11 cellular contexts compared by ENCODE assay signal in genomic region chr21:44969965-44970755, GRCh38. TPM values are rescaled to one million over a fixed set of nuclear protein-coding genes. Genes with fewer than 3 reads are reported as not detected.
DNase-seq lines count a peak whose midpoint lies in the region; ATAC-seq and TF ChIP-seq lines count a peak whose summit lies in the region.
"Had no signal": no experiment of that assay in that cellular context is flagged by ENCODE, and none has a peak within 500 bp of the region (broad histone marks: within the 10 kb centered on the region; RNA-seq: fewer than 3 reads in every experiment).

No MANE protein-coding gene starts in this region.

- H3K36me3 Mint-ChIP-seq in natural killer cell = no peaks in the 10 kb centered on the region

- H3K4me3 Mint-ChIP-seq in natural killer cell = peak overlapping the region; percentile 87

- no peaks in the 10 kb centered on the region for H3K27me3 Mint-ChIP-seq in natural killer cell (ENCODE audit: low read depth in 2 of 2)

- peak overlapping the region; percentile 87 for H3K27ac Mint-ChIP-seq in natural killer cell

- H3K4me3 ChIP-seq in coronary artery = no peak overlapping the region

- peaks cover 44 to 55% of the 10 kb centered on the region in 2 donors for H3K4me1 Mint-ChIP-seq in natural killer cell

- H3K27ac ChIP-seq in coronary artery = peak overlapping the region; percentile 63 to 90

- no peaks in the 10 kb centered on the region for H3K9me3 Mint-ChIP-seq in natural killer cell

- ATAC-seq in natural killer cell (peak; percentile 69 to 79 (median 73)), GM21786 (IDR thresholded peaks at IDR 0.05; ENCODE audit: unreplicated experiment) (no peak)

- no peak for TF ChIP-seq CTCF in coronary artery (IDR thresholded peaks at IDR 0.05)
- TF ChIP-seq CTCF in natural killer cell (IDR thresholded peaks at IDR 0.05) = no peak

- DNase-seq in CMK (ENCODE audit: low read depth) (peak; percentile 83), NOMO-1 treated with dmso at 0.1 percent for 144 hours (lab: John Stamatoyannopoulos, UW; ENCODE audit: unreplicated experiment) (peak; percentile 7), coronary artery (ENCODE audit: low spot score) (no peak), natural killer cell (no peak), NCI-H524 treated with DMSO at 0.1 percent for 48 hours (lab: John Stamatoyannopoulos, UW) (no peak), NCI-H1417 treated with DMSO at 0.1 percent for 48 hours (lab: John Stamatoyannopoulos, UW) (no peak), anterior cingulate cortex (lab: John Stamatoyannopoulos, UW) (no peak)
- DNase-seq: DMS153, GOT3, T-helper 1 cell had no signal

- intact Hi-C loops in natural killer cell (cut with micrococcal nuclease) = no loop called here

RNA-seq across cellular contexts. Expression of gene SLX9, which starts 30.3 kb away (rescaled TPM):
- 10 to 100 TPM; 12.8 to 22.9 (median 20.0) TPM for total RNA-seq in natural killer cell

RNA-seq across cellular contexts. Expression of gene ITGB2, which starts 49.5 kb away (rescaled TPM):
- 1,000 to 10,000 TPM; 1,223 to 1,393 (median 1,250) TPM for total RNA-seq in natural killer cell

Comparison
In these comparisons a context has a peak if more than half of its experiments do, and no peak if none do; other contexts are left out.
1. DNase-seq: peak in CMK (single experiment) and NOMO-1 treated with dmso at 0.1 percent for 144 hours (single experiment); none in coronary artery (single experiment), natural killer cell (single experiment), NCI-H524 treated with DMSO at 0.1 percent for 48 hours (single experiment), NCI-H1417 treated with DMSO at 0.1 percent for 48 hours (single experiment) and anterior cingulate cortex (0 of 58).